Comparison of ENCODE assay signal across 14 cellular contexts in genomic region chr7:130371059-130371458, GRCh38. TPM values are rescaled to one million over a fixed set of nuclear protein-coding genes. Genes with fewer than 3 reads are reported as not detected.
DNase-seq lines count a peak whose midpoint lies in the region; ATAC-seq, FAIRE-seq and TF ChIP-seq lines count a peak whose summit lies in the region.
"Had no signal": no experiment of that assay in that cellular context is flagged by ENCODE, and none has a peak within 500 bp of the region (broad histone marks: within the 10 kb centered on the region; RNA-seq: fewer than 3 reads in every experiment).

No MANE protein-coding gene starts in this region.

- TF ChIP-seq CTCF in K562 (IDR thresholded peaks at IDR 0.05 in 2 of 3, conservative IDR thresholded peaks at IDR 0.05 in 1 of 3; ENCODE audit: insufficient read depth in 2 of 3, low read depth in 1 of 3, low read length in 3 of 3) (no peak), thoracic aorta (IDR thresholded peaks at IDR 0.05) (no peak)

- H3K36me3 ChIP-seq in K562 (ENCODE audit: control insufficient read depth, insufficient read depth, low read length) (no peaks in the 10 kb centered on the region), thoracic aorta (no peaks in the 10 kb centered on the region)

- intact Hi-C loops in K562 (cut with micrococcal nuclease) = no loop called here

- POLR2A ChIA-PET in K562 (lab: Yijun Ruan, JAX) = interaction anchor here (0.6 to 1.6 kb wide), 2 partner anchors 10 to 351 kb away, joined by 3 read pairs; partner anchors contain the start of gene CPA1

- H3K9ac ChIP-seq in K562 (ENCODE audit: insufficient read depth in 1 of 2, low read depth in 2 of 2, low read length in 2 of 2) = no peak overlapping the region

- H3K79me2 ChIP-seq in K562 (ENCODE audit: control insufficient read depth, insufficient read depth, low read length) = no peaks in the 10 kb centered on the region

- H3K4me1 ChIP-seq in K562 (replicated peaks in 1 of 2; ENCODE audit: control insufficient read depth in 2 of 2, insufficient read depth in 2 of 2, low read length in 2 of 2) (peaks cover 9 to 11% of the 10 kb centered on the region in 2 experiments), thoracic aorta (ENCODE audit: control insufficient read depth in 1 of 2, low read depth in 2 of 2) (peaks cover 36 to 66% of the 10 kb centered on the region in 2 donors)

- no TSS peak for BruUV-seq in K562 (replicated peaks; lab: Mats Ljungman, UMichigan)

- TF ChIP-seq RAD21 in K562 (CRISPR knock-in tag; conservative IDR thresholded peaks at IDR 0.05 in 1 of 2, IDR thresholded peaks at IDR 0.05 in 1 of 2) = no peak

- H3K4me2 ChIP-seq in K562 (ENCODE audit: insufficient read depth, low read length) = no peak overlapping the region

- H3K9me1 ChIP-seq in K562 (ENCODE audit: control insufficient read depth, insufficient read depth, low read length) = no peaks in the 10 kb centered on the region

- no peak for TF ChIP-seq POLR2A in K562 (conservative IDR thresholded peaks at IDR 0.05)

- DNase-seq in NCI-H345 (lab: John Stamatoyannopoulos, UW) (peak; percentile 10), NCI-H345 treated with DMSO at 0.1 percent for 48 hours (lab: John Stamatoyannopoulos, UW; ENCODE audit: unreplicated experiment) (no peak), K562 (ENCODE audit: extremely low read depth in 1 of 4, low spot score in 3 of 4) (no peak), kidney tubule cell (ENCODE audit: low spot score) (peak; percentile 28), thoracic aorta (ENCODE audit: low spot score) (no peak), SK-N-DZ (ENCODE audit: low spot score) (no peak), NCI-H2029 (lab: John Stamatoyannopoulos, UW) (no peak)
- DNase-seq in activated CD4-positive, alpha-beta T cell treated with anti-CD3 and anti-CD28 coated beads for 1 hour = no peak
- DNase-seq: activated CD4-positive, alpha-beta memory T cell treated with anti-CD3 and anti-CD28 coated beads for 36 hours; activated naive CD4-positive, alpha-beta T cell treated with Interleukin-2 at 50 U/mL for 16 hours; MM.1S; naive B cell had no signal

- H4K20me1 ChIP-seq in K562 (replicated peaks; ENCODE audit: control insufficient read depth, insufficient read depth, low read length) = no peaks in the 10 kb centered on the region

- CTCF ChIA-PET in K562 (lab: Yijun Ruan, JAX; ENCODE audit: low intra/inter-chr PET ratio) = no interaction called here

- peaks cover 0 to 4% of the 10 kb centered on the region in 2 experiments; a peak in 1 of 5 replicates for H3K27me3 ChIP-seq in K562 (ENCODE audit: control insufficient read depth in 2 of 2, insufficient read depth in 2 of 2, low read length in 2 of 2)
- H3K27me3 ChIP-seq in thoracic aorta (replicated peaks; ENCODE audit: insufficient read depth) = no peaks in the 10 kb centered on the region

- in situ Hi-C loops in K562 (cut with MboI) = no loop called here

- ATAC-seq in K562 (no peak), thoracic aorta (ENCODE audit: insufficient number of reproducible peaks, low FRiP score, low read depth) (no peak)

- TF ChIP-seq EP300 in K562 (IDR thresholded peaks at IDR 0.05; ENCODE audit: low read length) = no peak

- H3K4me3 ChIP-seq in K562 (no peak overlapping the region), thoracic aorta (no peak overlapping the region)

- H3K9me3 ChIP-seq in K562 (replicated peaks; ENCODE audit: control insufficient read depth, insufficient read depth, low read depth, low read length) (0 out of 2 replicates have a peak, but pooled peaks cover 1% of the 10 kb centered on the region), thoracic aorta (no peaks in the 10 kb centered on the region)

- 24% methylated on average over 4 of the region's 4 CpGs for WGBS in K562 (ENCODE audit: insufficient coverage, low coverage, missing lambda C conversion rate)

- no peak overlapping the region for H3K27ac ChIP-seq in K562 (ENCODE audit: extremely low read depth, low read depth, low read length)
- peak overlapping the region; percentile 24 to 100 for H3K27ac ChIP-seq in thoracic aorta

- no peak for FAIRE-seq in K562 (lab: Jason Lieb, UNC)
- FAIRE-seq: A204.1 had no signal

- H2AFZ ChIP-seq in K562 (ENCODE audit: low read depth, low read length) = no peak overlapping the region

TF ChIP-seq in K562, 482 proteins besides CTCF, POLR2A, EP300 and RAD21:
- TF ChIP-seq JUN (IDR thresholded peaks at IDR 0.05; ENCODE audit: borderline replicate concordance, low read depth, low read length) (no peak), JUN (CRISPR knock-in tag; IDR thresholded peaks at IDR 0.05; ENCODE audit: borderline replicate concordance) (0 out of 2 replicates have a peak, but pooled peaks have one; percentile 30), ARID2 (IDR thresholded peaks at IDR 0.05) (no peak), ZNF143 (CRISPR knock-in tag; IDR thresholded peaks at IDR 0.05) (peak; percentile 22; the same call in 1 of the 2 replicates)

RNA-seq across cellular contexts. Expression of gene CPA1, which starts 9.2 kb away (rescaled TPM):
- total RNA-seq in K562 (2011; cell fraction: chromatin; rRNA removed; ENCODE audit: low replicate concordance) = not detected in 2 replicates
- not detected in 2 replicates for total RNA-seq in K562 (2011; cell fraction: nucleolus; rRNA removed)
- total RNA-seq in K562 (2011; cell fraction: nucleoplasm; rRNA removed) = not detected in 2 replicates
- total RNA-seq in K562 (2014; rRNA removed) (not detected in 2 replicates), K562 (2014; rRNA removed; fragmentation: Illumina TruSeq; extraction: Trizol) (not detected in 2 replicates), K562 (2015; rRNA removed; fragmentation: Illumina TruSeq; extraction: Trizol) (not detected in 2 replicates), K562 (2021) (6.5 and 9.7 TPM in 2 replicates), thoracic aorta (1 to 10 TPM; 1.8 to 4.1 TPM)
- polyA plus RNA-seq in K562 (2011; rRNA removed) (not detected in 2 replicates), K562 (2014; fragmentation: Illumina TruSeq; extraction: Trizol) (not detected in 2 replicates), K562 (2014; fragmentation: Nextera tagmentation; extraction: Ambion mirVana) (not detected), K562 (2014; rRNA removed) (not detected in 2 replicates)
- not detected in 2 replicates for polyA plus RNA-seq in K562 (2011; cell fraction: cytosol; rRNA removed)
- not detected in 2 replicates for polyA plus RNA-seq in K562 (2011; cell fraction: nucleus; rRNA removed)
- polyA plus RNA-seq in K562 (2012) = not detected in 2 replicates
- not detected in 2 replicates for polyA minus RNA-seq in K562 (2011; rRNA and poly(A)+ RNA removed)
- polyA minus RNA-seq in K562 (2011; cell fraction: cytosol; rRNA and poly(A)+ RNA removed) = not detected in 2 replicates
- polyA minus RNA-seq in K562 (2011; cell fraction: nucleus; rRNA and poly(A)+ RNA removed) = not detected in 2 replicates
- 0.67 and 0.76 TPM in 2 replicates for polyA plus RNA-seq in SK-N-DZ (2014; cell fraction: cytosol; rRNA removed)
- 2.3 and 3.1 TPM in 2 replicates for polyA plus RNA-seq in SK-N-DZ (2014; cell fraction: nucleus; rRNA removed)
- total RNA-seq: activated CD4-positive, alpha-beta memory T cell treated with anti-CD3 and anti-CD28 coated beads for 36 hours; dermis microvascular lymphatic vessel endothelial cell had no signal

RNA-seq across cellular contexts. Expression of gene CPA5, which starts 26.4 kb away (rescaled TPM):
- total RNA-seq in K562 (2011; cell fraction: chromatin; rRNA removed; ENCODE audit: low replicate concordance) = 1.00 TPM in 1 of 2 replicates, not detected in the other
- 0.33 and 3.7 TPM in 2 replicates for total RNA-seq in K562 (2011; cell fraction: nucleolus; rRNA removed)
- 0.31 and 0.66 TPM in 2 replicates for total RNA-seq in K562 (2011; cell fraction: nucleoplasm; rRNA removed)
- total RNA-seq in K562 (2014; rRNA removed) = 0.16 and 0.23 TPM in 2 replicates
- total RNA-seq in K562 (2014; rRNA removed; fragmentation: Illumina TruSeq; extraction: Trizol) = 0.29 and 0.91 TPM in 2 replicates
- total RNA-seq in K562 (2015; rRNA removed; fragmentation: Illumina TruSeq; extraction: Trizol) = 0.26 and 0.94 TPM in 2 replicates
- 0.18 and 0.22 TPM in 2 replicates for total RNA-seq in K562 (2021)
- polyA plus RNA-seq in K562 (2011; rRNA removed) = 0.14 and 0.50 TPM in 2 replicates
- polyA plus RNA-seq in K562 (2011; cell fraction: cytosol; rRNA removed) = 0.07 and 0.19 TPM in 2 replicates
- 0.29 and 2.2 TPM in 2 replicates for polyA plus RNA-seq in K562 (2011; cell fraction: nucleus; rRNA removed)
- 0.91 and 6.4 TPM in 2 replicates for polyA plus RNA-seq in K562 (2012)
- polyA plus RNA-seq in K562 (2014; fragmentation: Illumina TruSeq; extraction: Trizol) = 0.24 and 1.00 TPM in 2 replicates
- polyA plus RNA-seq in K562 (2014; fragmentation: Nextera tagmentation; extraction: Ambion mirVana) = 1 to 10 TPM; 1.0 to 2.4 TPM
- 0.11 and 0.13 TPM in 2 replicates for polyA plus RNA-seq in K562 (2014; rRNA removed)
- polyA minus RNA-seq in K562 (2011; rRNA and poly(A)+ RNA removed) = not detected in 2 replicates
- not detected in 2 replicates for polyA minus RNA-seq in K562 (2011; cell fraction: cytosol; rRNA and poly(A)+ RNA removed)
- not detected in 2 replicates for polyA minus RNA-seq in K562 (2011; cell fraction: nucleus; rRNA and poly(A)+ RNA removed)
- not detected for total RNA-seq in thoracic aorta
- not detected in 2 replicates for polyA plus RNA-seq in SK-N-DZ (2014; cell fraction: cytosol; rRNA removed)
- polyA plus RNA-seq in SK-N-DZ (2014; cell fraction: nucleus; rRNA removed) = 0.20 TPM in 1 of 2 replicates, not detected in the other
- total RNA-seq: dermis microvascular lymphatic vessel endothelial cell had no signal

Comparison
In these comparisons a context has a peak if more than half of its experiments do, and no peak if none do; other contexts are left out.
1. DNase-seq: peak in NCI-H345 (single experiment) and kidney tubule cell (single experiment); none in NCI-H345 treated with DMSO at 0.1 percent for 48 hours (single experiment), K562 (0 of 4), thoracic aorta (single experiment), SK-N-DZ (single experiment), NCI-H2029 (single experiment) and activated CD4-positive, alpha-beta T cell treated with anti-CD3 and anti-CD28 coated beads for 1 hour (single experiment).